In genomic region chr14:98931911-98932310, GRCh38 we compare ENCODE assay signal across 12 cellular contexts.
DNase-seq lines count a peak whose midpoint lies in the region; ATAC-seq and FAIRE-seq lines count a peak whose summit lies in the region.
"Had no signal": no experiment of that assay in that cellular context is flagged by ENCODE, and none has a peak within 500 bp of the region (broad histone marks: within the 10 kb centered on the region; RNA-seq: fewer than 3 reads in every experiment).

No MANE protein-coding gene starts in this region.

- no peaks in the 10 kb centered on the region for H3K27me3 Mint-ChIP-seq in stimulated activated naive CD8-positive, alpha-beta T cell treated with anti-CD3 and anti-CD28 coated beads, Interleukin-15, amount 100 ng/mL, for 72 hours

- peaks cover 84% of the 10 kb centered on the region for H3K4me1 Mint-ChIP-seq in stimulated activated naive CD8-positive, alpha-beta T cell treated with anti-CD3 and anti-CD28 coated beads, Interleukin-15, amount 100 ng/mL, for 72 hours

- peak overlapping the region; percentile 68 for H3K4me3 Mint-ChIP-seq in stimulated activated naive CD8-positive, alpha-beta T cell treated with anti-CD3 and anti-CD28 coated beads, Interleukin-15, amount 100 ng/mL, for 72 hours

- peak overlapping the region; percentile 88 to 94 for H3K27ac Mint-ChIP-seq in stimulated activated naive CD8-positive, alpha-beta T cell treated with anti-CD3 and anti-CD28 coated beads, Interleukin-15, amount 100 ng/mL, for 72 hours

- ATAC-seq in stimulated activated naive CD8-positive, alpha-beta T cell treated with anti-CD3 and anti-CD28 coated beads, Interleukin-15, amount 100 ng/mL, for 72 hours = peak; percentile 86
- ATAC-seq: heart left ventricle, HepG2 had no signal

- FAIRE-seq in urothelium cell line (lab: Jason Lieb, UNC) = no peak
- FAIRE-seq: HepG2 had no signal

- peak; percentile 52 to 60 for DNase-seq in activated CD4-positive, alpha-beta T cell treated with anti-CD3 and anti-CD28 coated beads for 4 hours
- peak in 3 of 4 experiments; percentile 7 to 71 (median 56) for DNase-seq in activated naive CD4-positive, alpha-beta T cell (lab: John Stamatoyannopoulos, UW)
- DNase-seq in stimulated activated CD4-positive, alpha-beta T cell treated with anti-CD3 and anti-CD28 coated beads, Interleukin-12 subunit alpha, Interleukin-12 subunit beta, amount 100 ng/mL, for 48 hours (ENCODE audit: low read depth in 2 of 3, low spot score in 1 of 3) = peak; percentile 30 to 44 (median 32)
- peak; percentile 25 to 51 for DNase-seq in stimulated activated naive CD8-positive, alpha-beta T cell treated with anti-CD3 and anti-CD28 coated beads, Interleukin-15, amount 100 ng/mL, for 72 hours
- DNase-seq in hepatic stellate cell (ENCODE audit: low spot score) (no peak), SHP77 (lab: John Stamatoyannopoulos, UW) (no peak), cortex of kidney (lab: John Stamatoyannopoulos, UW) (no peak), urothelium cell line (ENCODE audit: low spot score) (no peak)
- DNase-seq: DMS79, heart left ventricle, NCI-H2227 treated with DMSO at 0.1 percent for 48 hours had no signal

- peaks cover 4 to 23% of the 10 kb centered on the region in 2 donors for H3K9me3 Mint-ChIP-seq in stimulated activated naive CD8-positive, alpha-beta T cell treated with anti-CD3 and anti-CD28 coated beads, Interleukin-15, amount 100 ng/mL, for 72 hours

Comparison
In these comparisons a context has a peak if more than half of its experiments do, and no peak if none do; other contexts are left out.
1. DNase-seq: peak in activated CD4-positive, alpha-beta T cell treated with anti-CD3 and anti-CD28 coated beads for 4 hours (2 of 2), activated naive CD4-positive, alpha-beta T cell (3 of 4), stimulated activated CD4-positive, alpha-beta T cell treated with anti-CD3 and anti-CD28 coated beads, Interleukin-12 subunit alpha, Interleukin-12 subunit beta, amount 100 ng/mL, for 48 hours (3 of 3) and stimulated activated naive CD8-positive, alpha-beta T cell treated with anti-CD3 and anti-CD28 coated beads, Interleukin-15, amount 100 ng/mL, for 72 hours (2 of 2); none in hepatic stellate cell (single experiment), SHP77 (0 of 2), cortex of kidney (single experiment) and urothelium cell line (single experiment).